ENCODE assay signal across 7 cellular contexts in genomic region chr10:30687698-30688213, GRCh38. TPM values are rescaled to one million over a fixed set of nuclear protein-coding genes. Genes with fewer than 3 reads are reported as not detected.
DNase-seq lines count a peak whose midpoint lies in the region; ATAC-seq, FAIRE-seq and TF ChIP-seq lines count a peak whose summit lies in the region.

No MANE protein-coding gene starts in this region.

- H3K27me3 ChIP-seq in endothelial cell of umbilical vein (ENCODE audit: control insufficient read depth in 2 of 2, insufficient read depth in 2 of 2, low read length in 2 of 2): peaks cover 6 to 10% of the 10 kb centered on the region in 2 experiments

- intact Hi-C loops in endothelial cell of umbilical vein (cut with micrococcal nuclease): loop anchor here (1.0 to 5.0 kb wide), 4 partner anchors 49 to 1121 kb away; no protein-coding TSS in a partner anchor
- intact Hi-C loops in mucosa of descending colon (cut with DNase I, micrococcal nuclease): no loop called here

- no peaks in the 10 kb centered on the region for H3K9me1 ChIP-seq in endothelial cell of umbilical vein (replicated peaks; ENCODE audit: control insufficient read depth, extremely low read depth, insufficient read depth, low read length)

- POLR2A ChIA-PET in endothelial cell of umbilical vein (lab: Charles Lee): no interaction called here

- BruUV-seq in endothelial cell of umbilical vein (replicated peaks; lab: Mats Ljungman, UMichigan): no TSS peak

- no peaks in the 10 kb centered on the region for H3K9me3 ChIP-seq in endothelial cell of umbilical vein (replicated peaks; ENCODE audit: control insufficient read depth, insufficient read depth, low read length)
- H3K9me3 ChIP-seq in mucosa of descending colon: no peaks in the 10 kb centered on the region

- TF ChIP-seq POLR2A in GM12892 (IDR thresholded peaks at IDR 0.05; ENCODE audit: low read depth, low read length) (no peak), endothelial cell of umbilical vein (IDR thresholded peaks at IDR 0.05; ENCODE audit: low read depth, low read length) (no peak)

- CTCF ChIA-PET in endothelial cell of umbilical vein (lab: Charles Lee): interaction anchor here (0.6 to 2.3 kb wide), 64 partner anchors 8 to 1555 kb away, joined by 3 to 20 read pairs (median 4); no protein-coding TSS in a partner anchor

- no peak overlapping the region for H3K9ac ChIP-seq in endothelial cell of umbilical vein (replicated peaks; ENCODE audit: extremely low read depth, insufficient read depth, low read length)

- H3K36me3 ChIP-seq in endothelial cell of umbilical vein (ENCODE audit: control insufficient read depth in 2 of 2, extremely low read depth in 1 of 2, insufficient read depth in 2 of 2, low read length in 2 of 2): no peaks in the 10 kb centered on the region
- H3K36me3 ChIP-seq in mucosa of descending colon (ENCODE audit: low read depth): no peaks in the 10 kb centered on the region

- no peaks in the 10 kb centered on the region for H4K20me1 ChIP-seq in endothelial cell of umbilical vein (replicated peaks; ENCODE audit: control insufficient read depth, extremely low read depth, insufficient read depth, low read length)

- no peak overlapping the region for H3K27ac ChIP-seq in endothelial cell of umbilical vein (ENCODE audit: insufficient read depth, low read depth, low read length)

- H3K4me2 ChIP-seq in endothelial cell of umbilical vein (ENCODE audit: insufficient read depth, low read length): no peak overlapping the region

- H3K4me1 ChIP-seq in endothelial cell of umbilical vein (ENCODE audit: control insufficient read depth, extremely low read depth, insufficient read depth, low read length) (peaks cover 2% of the 10 kb centered on the region), mucosa of descending colon (ENCODE audit: low read depth) (no peaks in the 10 kb centered on the region)

- dilution Hi-C loops in endothelial cell of umbilical vein (cut with MboI; ENCODE audit: extremely low pct_ligation_motif_present, low sequenced_read_pairs): no loop called here

- no peaks in the 10 kb centered on the region for H3K79me2 ChIP-seq in endothelial cell of umbilical vein (ENCODE audit: control insufficient read depth, insufficient read depth, low read length)

- no peak overlapping the region for H2AFZ ChIP-seq in endothelial cell of umbilical vein (ENCODE audit: low read depth, low read length)

- H3K4me3 ChIP-seq in endothelial cell of umbilical vein (replicated peaks in 1 of 3; ENCODE audit: insufficient read depth in 1 of 3, low read depth in 1 of 3, low read length in 3 of 3) (no peak overlapping the region), mucosa of descending colon (no peak overlapping the region)

- peak; percentile 66 for ATAC-seq in HG03354 (IDR thresholded peaks at IDR 0.05; ENCODE audit: poor library complexity, severe bottlenecking, unreplicated experiment)
- peak; percentile 82 for ATAC-seq in mucosa of descending colon

- FAIRE-seq in GM12892 (lab: Jason Lieb, UNC) (peak; percentile 86), endothelial cell of umbilical vein (lab: Jason Lieb, UNC) (peak; percentile 93)

- DNase-seq in GM12892 (ENCODE audit: insufficient read length) (peak; percentile 32), NOMO-1 treated with dmso at 0.1 percent for 144 hours (lab: John Stamatoyannopoulos, UW; ENCODE audit: unreplicated experiment) (peak; percentile 31), endothelial cell of umbilical vein (ENCODE audit: low read depth, low spot score) (peak; percentile 82), mucosa of descending colon (peak in 2 of 3 donors; percentile 79)
- DNase-seq in activated CD8-positive, alpha-beta memory T cell treated with anti-CD3 and anti-CD28 coated beads, Interleukin-2, amount 50 U/mL, for 24 hours (ENCODE audit: extremely low read depth): peak; percentile 56
- peak; percentile 93 for DNase-seq in stimulated activated CD8-positive, alpha-beta memory T cell treated with anti-CD3 and anti-CD28 coated beads, Interleukin-4, amount 100 ng/mL, for 48 hours

- TF ChIP-seq CTCF in endothelial cell of umbilical vein (IDR thresholded peaks at IDR 0.05; ENCODE audit: extremely low read depth in 1 of 2, insufficient read depth in 1 of 2, low read depth in 1 of 2, low read length in 2 of 2) (peak; percentile 92), mucosa of descending colon (IDR thresholded peaks at IDR 0.05) (peak; percentile 74)

TF ChIP-seq in endothelial cell of umbilical vein, 7 proteins besides CTCF, POLR2A, EP300 and RAD21:
- no peak for TF ChIP-seq MAX (IDR thresholded peaks at IDR 0.05; ENCODE audit: insufficient read depth, insufficient read length)
- TF ChIP-seq GATA2 (IDR thresholded peaks at IDR 0.05; ENCODE audit: insufficient read depth, insufficient read length, low read depth, low read length): peak; percentile 99

RNA-seq across cellular contexts. Expression of gene LYZL2, which starts 58.2 kb away (rescaled TPM):
- polyA plus RNA-seq in GM12892 (2012; ENCODE audit: missing spikeins): not detected
- total RNA-seq in endothelial cell of umbilical vein (not detected in 2 replicates), mucosa of descending colon (not detected)
- polyA plus RNA-seq in endothelial cell of umbilical vein: not detected in 2 replicates
- polyA plus RNA-seq in endothelial cell of umbilical vein (2011; cell fraction: cytosol; rRNA removed): not detected in 2 replicates
- not detected in 2 replicates for polyA plus RNA-seq in endothelial cell of umbilical vein (2011; cell fraction: nucleus; rRNA removed)
- not detected in 2 replicates for polyA plus RNA-seq in endothelial cell of umbilical vein (2012)
- not detected in 2 replicates for polyA minus RNA-seq in endothelial cell of umbilical vein
- polyA minus RNA-seq in endothelial cell of umbilical vein (2011; cell fraction: cytosol; rRNA and poly(A)+ RNA removed): not detected
- polyA minus RNA-seq in endothelial cell of umbilical vein (2011; cell fraction: nucleus; rRNA and poly(A)+ RNA removed): not detected in 2 replicates

Comparison
In these comparisons a context has a peak if more than half of its experiments do, and no peak if none do; other contexts are left out.
1. DNase-seq: peak in every context shown above with its lines; median percentile 93 in stimulated activated CD8-positive, alpha-beta memory T cell treated with anti-CD3 and anti-CD28 coated beads, Interleukin-4, amount 100 ng/mL, for 48 hours; 82 in endothelial cell of umbilical vein; 79 in mucosa of descending colon; 56 in activated CD8-positive, alpha-beta memory T cell treated with anti-CD3 and anti-CD28 coated beads, Interleukin-2, amount 50 U/mL, for 24 hours; 32 in GM12892; 31 in NOMO-1 treated with dmso at 0.1 percent for 144 hours.